1 cellular context compared by ENCODE assay signal in genomic region chr6:24914082-24914481, GRCh38.
TF ChIP-seq lines count a peak whose summit lies in the region.
"Not testable (repeated sequence)": the region's sequence is repeated elsewhere in the genome, so short reads cannot be mapped to it uniquely, and the experiment has no call there.

No MANE protein-coding gene starts in this region.

TF ChIP-seq in HepG2, 621 proteins besides CTCF, POLR2A, EP300 and RAD21:
- TF ChIP-seq CREB1 (IDR thresholded peaks at IDR 0.05) (peak; percentile 63), ATF7 (IDR thresholded peaks at IDR 0.05) (peak; percentile 71)
- TF ChIP-seq CREB1, ATF7 (CRISPR knock-in tag; IDR thresholded peaks at IDR 0.05): not testable (repeated sequence)
TF ChIP-seq in HepG2: peak in this region for 2; not testable (repeated sequence) for 619.
